17 cellular contexts compared by ENCODE assay signal in the genomic region with DNA sequence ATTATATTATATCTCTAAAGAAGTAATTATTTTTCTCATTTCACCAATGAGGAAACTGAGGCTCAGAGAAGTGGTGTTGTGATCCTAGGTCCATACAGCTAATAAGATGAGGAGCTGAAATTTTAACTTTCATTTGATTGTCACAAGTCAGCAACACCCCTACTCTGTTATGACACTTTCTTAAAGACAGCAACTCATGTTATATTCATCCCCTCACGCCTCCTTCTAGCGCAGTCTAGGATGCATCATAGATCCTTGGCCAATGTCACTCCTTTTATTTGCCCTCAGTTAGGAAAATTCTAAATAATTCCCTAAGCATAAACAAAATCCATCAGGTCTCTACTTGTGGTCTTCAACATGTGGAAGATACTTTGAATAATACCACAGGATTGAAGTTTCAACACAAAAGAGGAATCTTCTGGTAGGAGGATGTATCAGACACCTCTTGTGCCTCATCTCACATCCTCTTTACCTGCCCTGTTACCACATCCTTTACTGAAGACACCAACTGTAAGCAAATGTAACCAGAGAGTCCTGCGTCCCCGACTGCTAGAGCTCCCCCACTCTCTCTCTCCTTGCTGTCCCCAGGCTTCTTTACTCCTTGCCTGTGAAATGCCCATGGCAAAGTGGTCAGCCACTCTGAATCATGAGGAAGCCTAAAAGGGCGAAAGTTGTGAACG. TPM values are rescaled to one million over a fixed set of nuclear protein-coding genes. Genes with fewer than 3 reads are reported as not detected.
DNase-seq lines count a peak whose midpoint lies in the region; ATAC-seq and TF ChIP-seq lines count a peak whose summit lies in the region.
"Had no signal": no experiment of that assay in that cellular context is flagged by ENCODE, and none has a peak within 500 bp of the region (broad histone marks: within the 10 kb centered on the region; RNA-seq: fewer than 3 reads in every experiment).

No MANE protein-coding gene starts in this region.

- no peak overlapping the region for H3K27ac Mint-ChIP-seq in activated naive CD8-positive, alpha-beta T cell treated with anti-CD3 and anti-CD28 coated beads, Interleukin-2, amount 10 ng/mL, durations not matched to agents 7 days and 5 days
- H3K27ac Mint-ChIP-seq in activated naive CD8-positive, alpha-beta T cell treated with anti-CD3 and anti-CD28 coated beads for 36 hours, result no peak overlapping the region
- no peak overlapping the region for H3K27ac Mint-ChIP-seq in stimulated activated naive B cell treated with anti-CD40 and anti-IgM and Interleukin-4, amounts not matched to agents 10 μg/mL and 1 μg/mL and 100 μg/mL, for 72 hours
- H3K27ac Mint-ChIP-seq: activated B cell treated with CpG ODN at 0.5 μM for 24 hours, naive B cell had no signal

- ATAC-seq in activated naive CD8-positive, alpha-beta T cell treated with anti-CD3 and anti-CD28 coated beads, Interleukin-2, amount 10 ng/mL, durations not matched to agents 7 days and 5 days (ENCODE audit: low read depth), result peak; percentile 92
- ATAC-seq in GM21737 (IDR thresholded peaks at IDR 0.05; ENCODE audit: unreplicated experiment) (peak; percentile 78), HG03097 (IDR thresholded peaks at IDR 0.05; ENCODE audit: low FRiP score, unreplicated experiment) (peak; percentile 78), gastroesophageal sphincter (no peak)
- peak; percentile 29 to 68 for ATAC-seq in stimulated activated naive B cell treated with anti-CD40 and anti-IgM and Interleukin-4, amounts not matched to agents 10 μg/mL and 1 μg/mL and 100 μg/mL, for 72 hours (replicated peaks)
- ATAC-seq: A549, SK-N-SH treated with all-trans-retinoic acid at 6 μM for 48 hours had no signal

- no peaks in the 10 kb centered on the region for H3K4me1 ChIP-seq in gastroesophageal sphincter
- H3K4me1 ChIP-seq: A549, uterus had no signal

- POLR2A ChIA-PET in activated naive CD8-positive, alpha-beta T cell treated with anti-CD3 and anti-CD28 coated beads, Interleukin-2, amount 10 ng/mL, durations not matched to agents 7 days and 5 days (lab: Charles Lee), result no interaction called here

- no peak for TF ChIP-seq POLR2A in gastroesophageal sphincter (IDR thresholded peaks at IDR 0.05)

- H3K9me3 ChIP-seq in gastroesophageal sphincter, result no peaks in the 10 kb centered on the region
- H3K9me3 ChIP-seq: A549, uterus had no signal

- no peak for TF ChIP-seq CTCF in gastroesophageal sphincter (IDR thresholded peaks at IDR 0.05)

- H3K4me3 ChIP-seq in gastroesophageal sphincter, result no peak overlapping the region
- H3K4me3 ChIP-seq: A549, uterus had no signal

- no peaks in the 10 kb centered on the region for H3K36me3 ChIP-seq in gastroesophageal sphincter
- H3K36me3 ChIP-seq: brain microvascular endothelial cell, uterus had no signal

- no peak for TF ChIP-seq EP300 in gastroesophageal sphincter (IDR thresholded peaks at IDR 0.05)

- no peak overlapping the region for H3K4me3 Mint-ChIP-seq in activated naive CD8-positive, alpha-beta T cell treated with anti-CD3 and anti-CD28 coated beads, Interleukin-2, amount 10 ng/mL, durations not matched to agents 7 days and 5 days
- H3K4me3 Mint-ChIP-seq in activated naive CD8-positive, alpha-beta T cell treated with anti-CD3 and anti-CD28 coated beads for 36 hours, result no peak overlapping the region
- no peak overlapping the region for H3K4me3 Mint-ChIP-seq in stimulated activated naive B cell treated with anti-CD40 and anti-IgM and Interleukin-4, amounts not matched to agents 10 μg/mL and 1 μg/mL and 100 μg/mL, for 72 hours
- H3K4me3 Mint-ChIP-seq: activated B cell treated with CpG ODN at 0.5 μM for 24 hours, naive B cell had no signal

- H3K9me3 Mint-ChIP-seq in activated naive CD8-positive, alpha-beta T cell treated with anti-CD3 and anti-CD28 coated beads, Interleukin-2, amount 10 ng/mL, durations not matched to agents 7 days and 5 days, result no peaks in the 10 kb centered on the region
- H3K9me3 Mint-ChIP-seq in activated naive CD8-positive, alpha-beta T cell treated with anti-CD3 and anti-CD28 coated beads for 36 hours, result no peaks in the 10 kb centered on the region
- peaks cover 0 to 3% of the 10 kb centered on the region in 2 donors for H3K9me3 Mint-ChIP-seq in stimulated activated naive B cell treated with anti-CD40 and anti-IgM and Interleukin-4, amounts not matched to agents 10 μg/mL and 1 μg/mL and 100 μg/mL, for 72 hours
- H3K9me3 Mint-ChIP-seq: activated B cell treated with CpG ODN at 0.5 μM for 24 hours had no signal

- H3K27me3 Mint-ChIP-seq in activated naive CD8-positive, alpha-beta T cell treated with anti-CD3 and anti-CD28 coated beads, Interleukin-2, amount 10 ng/mL, durations not matched to agents 7 days and 5 days, result peaks cover 20% of the 10 kb centered on the region
- no peaks in the 10 kb centered on the region for H3K27me3 Mint-ChIP-seq in activated naive CD8-positive, alpha-beta T cell treated with anti-CD3 and anti-CD28 coated beads for 36 hours
- H3K27me3 Mint-ChIP-seq in stimulated activated naive B cell treated with anti-CD40 and anti-IgM and Interleukin-4, amounts not matched to agents 10 μg/mL and 1 μg/mL and 100 μg/mL, for 72 hours, result peaks cover 20 to 34% of the 10 kb centered on the region in 2 donors

- 72 to 81% methylated on average over 3 to 4 of the region's 6 CpGs for WGBS in gastroesophageal sphincter (ENCODE audit: low coverage in 1 of 2), 2 donors

- DNase-seq in activated naive CD8-positive, alpha-beta T cell treated with anti-CD3 and anti-CD28 coated beads, Interleukin-2, amount 10 ng/mL, durations not matched to agents 7 days and 5 days, result no peak
- no peak for DNase-seq in activated naive CD8-positive, alpha-beta T cell treated with anti-CD3 and anti-CD28 coated beads for 36 hours
- no peak for DNase-seq in stimulated activated naive B cell treated with anti-CD40 and anti-IgM and Interleukin-4, amounts not matched to agents 10 μg/mL and 1 μg/mL and 100 μg/mL, for 72 hours
- DNase-seq in central memory CD4-positive, alpha-beta T cell, result no peak
- no peak for DNase-seq in hypothalamus (lab: John Stamatoyannopoulos, UW)
- DNase-seq: activated B cell treated with CpG ODN at 0.5 μM for 24 hours; brain microvascular endothelial cell; kidney glomerular epithelial cell; naive B cell; stimulated activated CD4-positive, alpha-beta T cell treated with anti-CD3 and anti-CD28 coated beads, Interleukin-2, amount 100 ng/mL, for 24 hours; uterus had no signal

- H3K27ac ChIP-seq in gastroesophageal sphincter, result no peak overlapping the region
- H3K27ac ChIP-seq: A549, brain microvascular endothelial cell, uterus had no signal

- no peaks in the 10 kb centered on the region for H3K36me3 Mint-ChIP-seq in activated naive CD8-positive, alpha-beta T cell treated with anti-CD3 and anti-CD28 coated beads, Interleukin-2, amount 10 ng/mL, durations not matched to agents 7 days and 5 days
- no peaks in the 10 kb centered on the region for H3K36me3 Mint-ChIP-seq in activated naive CD8-positive, alpha-beta T cell treated with anti-CD3 and anti-CD28 coated beads for 36 hours
- no peaks in the 10 kb centered on the region for H3K36me3 Mint-ChIP-seq in stimulated activated naive B cell treated with anti-CD40 and anti-IgM and Interleukin-4, amounts not matched to agents 10 μg/mL and 1 μg/mL and 100 μg/mL, for 72 hours
- H3K36me3 Mint-ChIP-seq: naive B cell had no signal

- H3K27me3 ChIP-seq in gastroesophageal sphincter, result peaks cover 3% of the 10 kb centered on the region
- H3K27me3 ChIP-seq: brain microvascular endothelial cell, uterus had no signal

- H3K4me1 Mint-ChIP-seq in activated naive CD8-positive, alpha-beta T cell treated with anti-CD3 and anti-CD28 coated beads, Interleukin-2, amount 10 ng/mL, durations not matched to agents 7 days and 5 days, result peaks cover 16% of the 10 kb centered on the region
- H3K4me1 Mint-ChIP-seq in activated naive CD8-positive, alpha-beta T cell treated with anti-CD3 and anti-CD28 coated beads for 36 hours, result no peaks in the 10 kb centered on the region
- H3K4me1 Mint-ChIP-seq in stimulated activated naive B cell treated with anti-CD40 and anti-IgM and Interleukin-4, amounts not matched to agents 10 μg/mL and 1 μg/mL and 100 μg/mL, for 72 hours, result no peaks in the 10 kb centered on the region
- H3K4me1 Mint-ChIP-seq: activated B cell treated with CpG ODN at 0.5 μM for 24 hours, naive B cell had no signal

RNA-seq across cellular contexts. Expression of a gene that starts 53.7 kb away (rescaled TPM):
- not detected for total RNA-seq in activated naive CD8-positive, alpha-beta T cell treated with anti-CD3 and anti-CD28 coated beads, Interleukin-2, amount 10 ng/mL, durations not matched to agents 7 days and 5 days
- total RNA-seq in activated naive CD8-positive, alpha-beta T cell treated with anti-CD3 and anti-CD28 coated beads for 36 hours, result not detected
- total RNA-seq in gastroesophageal sphincter, result not detected
- total RNA-seq: activated B cell treated with CpG ODN at 0.5 μM for 24 hours, LHCN-M2, uterus had no signal
